8 cellular contexts compared by ENCODE assay signal in the genomic region with DNA sequence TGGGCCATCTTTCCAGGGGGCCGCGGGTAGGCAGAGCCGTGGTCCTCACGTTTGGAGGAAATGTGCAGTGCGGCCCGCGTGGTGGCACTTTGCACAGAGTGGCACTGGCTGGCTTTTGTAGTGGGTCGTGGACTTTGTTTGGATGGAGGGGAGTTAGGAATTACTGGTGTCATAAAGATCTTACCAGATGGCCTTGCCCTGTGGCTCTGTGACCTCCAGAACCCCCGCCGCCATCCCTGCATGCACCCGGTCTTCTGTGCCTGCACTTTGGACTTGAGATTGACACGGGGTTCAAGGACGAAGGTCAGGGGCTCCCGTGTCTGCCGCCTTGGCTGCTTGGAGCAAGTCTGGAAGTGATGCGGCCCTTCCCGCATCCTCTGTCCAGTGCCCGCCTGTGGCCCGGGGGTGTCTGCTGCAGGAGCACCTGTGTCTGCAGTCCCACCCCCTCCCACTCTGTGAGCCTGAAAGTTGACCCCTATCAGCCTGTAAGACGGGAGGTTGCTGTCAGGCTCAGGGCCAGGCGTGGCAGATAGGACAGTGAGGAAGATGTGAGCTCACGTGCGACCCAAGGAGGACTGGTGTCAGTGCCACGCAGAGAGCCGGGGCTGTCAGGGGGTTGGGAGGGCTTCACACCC. TPM values are rescaled to one million over a fixed set of nuclear protein-coding genes. Genes with fewer than 3 reads are reported as not detected.
A peak's percentile ranks its signal among the peaks of the same experiment; 100 is the strongest.
DNase-seq lines count a peak whose midpoint lies in the region; ATAC-seq and TF ChIP-seq lines count a peak whose summit lies in the region.

No MANE protein-coding gene starts in this region.

- no peak overlapping the region for H3K4me3 ChIP-seq in GM06990 (replicated peaks; ENCODE audit: low read depth, low read length)
- peak overlapping the region; percentile 74 for H3K4me3 ChIP-seq in iPS-18c (ENCODE audit: insufficient read depth, low read depth, low read length)
- peak overlapping the region; percentile 87 to 91 (median 90) for H3K4me3 ChIP-seq in skeletal muscle tissue (ENCODE audit: low read length in 3 of 3)

- peak overlapping the region; percentile 69 for H3K4me3 Mint-ChIP-seq in activated T-helper 2 cell treated with anti-CD3 and anti-CD28 coated beads, Interferon-gamma antibody, Interleukin-2, Interleukin-4, amounts not matched to agents 10 μg/mL and 5 μg/mL and 100 μg/mL, durations not matched to agents 14 hours and 24 hours and 36 hours (ENCODE audit: low read depth)

- no peaks in the 10 kb centered on the region for H3K9me3 ChIP-seq in iPS-18c (ENCODE audit: control insufficient read depth, insufficient read depth, low read length)
- no peaks in the 10 kb centered on the region for H3K9me3 ChIP-seq in skeletal muscle tissue (ENCODE audit: control insufficient read depth in 3 of 3, low read length in 3 of 3)

- peak overlapping the region; percentile 85 to 99 (median 98) for H3K9ac ChIP-seq in skeletal muscle tissue (ENCODE audit: low read depth in 1 of 3, low read length in 3 of 3)

- H3K4me1 Mint-ChIP-seq in activated T-helper 2 cell treated with anti-CD3 and anti-CD28 coated beads, Interferon-gamma antibody, Interleukin-2, Interleukin-4, amounts not matched to agents 10 μg/mL and 5 μg/mL and 100 μg/mL, durations not matched to agents 14 hours and 24 hours and 36 hours (ENCODE audit: low read depth), result peaks cover 18% of the 10 kb centered on the region

- H3K27me3 Mint-ChIP-seq in activated T-helper 2 cell treated with anti-CD3 and anti-CD28 coated beads, Interferon-gamma antibody, Interleukin-2, Interleukin-4, amounts not matched to agents 10 μg/mL and 5 μg/mL and 100 μg/mL, durations not matched to agents 14 hours and 24 hours and 36 hours (ENCODE audit: low read depth), result peaks cover 27% of the 10 kb centered on the region

- DNase-seq in GM06990 (ENCODE audit: extremely low read depth, insufficient read length), result peak; percentile 17
- DNase-seq in activated T-helper 2 cell treated with anti-CD3 and anti-CD28 coated beads, Interferon-gamma antibody, Interleukin-2, Interleukin-4, amounts not matched to agents 10 μg/mL and 5 μg/mL and 100 μg/mL, durations not matched to agents 14 hours and 24 hours and 36 hours (ENCODE audit: low spot score), result no peak
- DNase-seq in superior temporal gyrus (ENCODE audit: extremely low spot score), result no peak
- no peak for DNase-seq in activated naive CD4-positive, alpha-beta T cell treated with anti-CD3 and anti-CD28 coated beads, Interleukin-2, amount 50 U/mL, for 16 hours

- H3K36me3 Mint-ChIP-seq in activated T-helper 2 cell treated with anti-CD3 and anti-CD28 coated beads, Interferon-gamma antibody, Interleukin-2, Interleukin-4, amounts not matched to agents 10 μg/mL and 5 μg/mL and 100 μg/mL, durations not matched to agents 14 hours and 24 hours and 36 hours (ENCODE audit: low read depth), result no peaks in the 10 kb centered on the region

- no peaks in the 10 kb centered on the region for H3K9me3 Mint-ChIP-seq in activated T-helper 2 cell treated with anti-CD3 and anti-CD28 coated beads, Interferon-gamma antibody, Interleukin-2, Interleukin-4, amounts not matched to agents 10 μg/mL and 5 μg/mL and 100 μg/mL, durations not matched to agents 14 hours and 24 hours and 36 hours

- peak overlapping the region; percentile 81 for H3K27ac ChIP-seq in skeletal muscle tissue (ENCODE audit: low read depth, low read length)

- no peak overlapping the region for H3K27ac Mint-ChIP-seq in activated T-helper 2 cell treated with anti-CD3 and anti-CD28 coated beads, Interferon-gamma antibody, Interleukin-2, Interleukin-4, amounts not matched to agents 10 μg/mL and 5 μg/mL and 100 μg/mL, durations not matched to agents 14 hours and 24 hours and 36 hours

- ATAC-seq in GM21447 (IDR thresholded peaks at IDR 0.05; ENCODE audit: unreplicated experiment) (no peak), HG03460 (IDR thresholded peaks at IDR 0.05; ENCODE audit: unreplicated experiment) (no peak)

- no peaks in the 10 kb centered on the region for H3K36me3 ChIP-seq in GM06990 (ENCODE audit: control insufficient read depth, insufficient read depth, low read length)
- no peaks in the 10 kb centered on the region for H3K36me3 ChIP-seq in skeletal muscle tissue (ENCODE audit: control insufficient read depth in 3 of 3, insufficient read depth in 3 of 3, low read length in 3 of 3)

- intact Hi-C loops in activated T-helper 2 cell treated with anti-CD3 and anti-CD28 coated beads, Interferon-gamma antibody, Interleukin-2, Interleukin-4, amounts not matched to agents 10 μg/mL and 5 μg/mL and 100 μg/mL, durations not matched to agents 14 hours and 24 hours and 36 hours (cut with micrococcal nuclease), result no loop called here

- H3K27me3 ChIP-seq in GM06990 (replicated peaks; ENCODE audit: control insufficient read depth, insufficient read depth, low read length) (no peaks in the 10 kb centered on the region), skeletal muscle tissue (ENCODE audit: control insufficient read depth in 3 of 3, insufficient read depth in 3 of 3, low read length in 3 of 3) (no peaks in the 10 kb centered on the region)

- TF ChIP-seq CTCF in GM06990 (IDR thresholded peaks at IDR 0.05; ENCODE audit: insufficient read depth, low read length, poor library complexity, severe bottlenecking), result no peak

- peaks cover 61 to 67% (median 66%) of the 10 kb centered on the region in 3 donors for H3K4me1 ChIP-seq in skeletal muscle tissue (ENCODE audit: control insufficient read depth in 3 of 3, insufficient read depth in 3 of 3, low read length in 3 of 3)

RNA-seq across cellular contexts. Expression of gene GNA11, which starts 2.2 kb away (rescaled TPM):
- total RNA-seq in activated T-helper 2 cell treated with anti-CD3 and anti-CD28 coated beads, Interferon-gamma antibody, Interleukin-2, Interleukin-4, amounts not matched to agents 10 μg/mL and 5 μg/mL and 100 μg/mL, durations not matched to agents 14 hours and 24 hours and 36 hours, result 5.6 and 7.1 TPM in 2 replicates
- 37.1 TPM for total RNA-seq in skeletal muscle tissue

RNA-seq across cellular contexts. Expression of gene TLE5, which starts 34.1 kb away (rescaled TPM):
- total RNA-seq in activated T-helper 2 cell treated with anti-CD3 and anti-CD28 coated beads, Interferon-gamma antibody, Interleukin-2, Interleukin-4, amounts not matched to agents 10 μg/mL and 5 μg/mL and 100 μg/mL, durations not matched to agents 14 hours and 24 hours and 36 hours, result 428 and 432 TPM in 2 replicates
- 98.1 TPM for total RNA-seq in skeletal muscle tissue

RNA-seq across cellular contexts. Expression of gene GNA15, which starts 39.4 kb away (rescaled TPM):
- 174 and 176 TPM in 2 replicates for total RNA-seq in activated T-helper 2 cell treated with anti-CD3 and anti-CD28 coated beads, Interferon-gamma antibody, Interleukin-2, Interleukin-4, amounts not matched to agents 10 μg/mL and 5 μg/mL and 100 μg/mL, durations not matched to agents 14 hours and 24 hours and 36 hours
- total RNA-seq in skeletal muscle tissue, result 3.1 TPM

Comparison
In these comparisons a context has a peak if more than half of its experiments do, and no peak if none do; other contexts are left out.
1. RNA of gene GNA15, which starts 39.4 kb away (total RNA-seq): 174 to 176 TPM in activated T-helper 2 cell treated with anti-CD3 and anti-CD28 coated beads, Interferon-gamma antibody, Interleukin-2, Interleukin-4, amounts not matched to agents 10 μg/mL and 5 μg/mL and 100 μg/mL, durations not matched to agents 14 hours and 24 hours and 36 hours; 3.1 TPM in skeletal muscle tissue (single experiment); every median in the first group is over 10 times any median in the second.